ENCODE assay signal across 36 cellular contexts in the genomic region with DNA sequence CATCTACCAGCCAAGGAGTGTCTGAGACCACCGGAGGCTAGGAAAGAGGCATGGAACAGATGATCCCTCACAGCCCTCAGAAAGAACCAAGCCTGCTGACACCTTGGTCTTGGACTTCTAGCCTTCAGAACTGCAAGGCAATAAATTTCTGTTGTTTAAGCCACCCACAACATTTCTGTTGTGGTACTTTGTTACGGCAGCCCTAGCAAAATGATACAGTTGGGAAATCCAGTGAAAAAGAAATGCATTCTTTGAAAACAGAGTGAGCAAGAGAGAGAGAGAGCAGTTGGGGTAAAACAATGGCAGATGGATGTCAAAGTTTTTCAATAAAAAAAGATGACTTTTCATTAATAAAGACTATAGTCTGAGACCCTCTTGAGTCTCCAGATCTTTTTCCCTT.
DNase-seq lines count a peak whose midpoint lies in the region; ATAC-seq, FAIRE-seq and TF ChIP-seq lines count a peak whose summit lies in the region.
"Had no signal": no experiment of that assay in that cellular context is flagged by ENCODE, and none has a peak within 500 bp of the region (broad histone marks: within the 10 kb centered on the region; RNA-seq: fewer than 3 reads in every experiment).

No MANE protein-coding gene starts in this region.

- TF ChIP-seq POLR2A in uterus (IDR thresholded peaks at IDR 0.05) (no peak), ovary (IDR thresholded peaks at IDR 0.05) (no peak)

- TF ChIP-seq CTCF in keratinocyte (optimal IDR thresholded peaks at IDR 0.05 in 1 of 3, IDR thresholded peaks at IDR 0.05 in 1 of 3, conservative IDR thresholded peaks at IDR 0.05 in 1 of 3; ENCODE audit: extremely low read depth in 1 of 3, insufficient read depth in 2 of 3, low read length in 3 of 3) (no peak), uterus (IDR thresholded peaks at IDR 0.05) (no peak), ovary (IDR thresholded peaks at IDR 0.05) (no peak)

- H4K20me1 ChIP-seq in keratinocyte (ENCODE audit: control insufficient read depth, extremely low read depth, insufficient read depth, low read length), result no peaks in the 10 kb centered on the region

- H2AFZ ChIP-seq in keratinocyte (ENCODE audit: control insufficient read depth, low read length), result no peak overlapping the region

- no peaks in the 10 kb centered on the region for H3K9me3 ChIP-seq in keratinocyte (ENCODE audit: control insufficient read depth, low read depth, low read length)
- H3K9me3 ChIP-seq in uterus, result no peaks in the 10 kb centered on the region
- H3K9me3 ChIP-seq in ovary, result no peaks in the 10 kb centered on the region
- H3K9me3 ChIP-seq: left lung, right lobe of liver had no signal

- H3K4me3 ChIP-seq in keratinocyte (ENCODE audit: control insufficient read depth in 2 of 3, extremely low read depth in 1 of 3, insufficient read depth in 2 of 3, low read depth in 1 of 3, low read length in 3 of 3), result no peak overlapping the region
- H3K4me3 ChIP-seq in uterus, result no peak overlapping the region
- no peak overlapping the region for H3K4me3 ChIP-seq in ovary
- H3K4me3 ChIP-seq: coronary artery, left lung, MG63, right lobe of liver, SK-N-MC had no signal

- no peak for FAIRE-seq in keratinocyte (lab: Jason Lieb, UNC)
- FAIRE-seq: G401.6, islet of Langerhans, TTC549 had no signal

- ATAC-seq in HG03045 (IDR thresholded peaks at IDR 0.05; ENCODE audit: unreplicated experiment), result no peak
- ATAC-seq: right lobe of liver, T-helper 17 cell had no signal

- dilution Hi-C loops in keratinocyte (cut with MboI; ENCODE audit: extremely low pct_ligation_motif_present, low sequenced_read_pairs), result no loop called here

- DNase-seq in activated naive CD4-positive, alpha-beta T cell treated with anti-CD3 and anti-CD28 coated beads, Interleukin-2, amount 50 U/mL, for 16 hours, result no peak
- no peak for DNase-seq in activated T-helper 2 cell treated with anti-CD3 and anti-CD28 coated beads, Interferon-gamma antibody, Interleukin-2, Interleukin-4, amounts not matched to agents 10 μg/mL and 5 μg/mL and 100 μg/mL, durations not matched to agents 14 hours and 24 hours and 36 hours (ENCODE audit: low spot score)
- DNase-seq in keratinocyte (ENCODE audit: low read depth, low spot score), result no peak
- no peak for DNase-seq in uterus
- DNase-seq in ovary, result no peak
- no peak for DNase-seq in RPMI8226
- DNase-seq: activated CD4-positive, alpha-beta T cell treated with anti-CD3 and anti-CD28 coated beads, Interleukin-2, amount 50 U/mL, for 1 hour; activated CD4-positive, CD25-positive, alpha-beta regulatory T cell; activated naive CD4-positive, alpha-beta T cell treated with Interleukin-2 at 50 U/mL for 16 hours; activated T-cell treated with anti-CD3 and anti-CD28 coated beads, Interleukin-2, amount 50 U/mL, for 72 hours; AML-193; Calu3; CD4-positive, CD25-positive, alpha-beta regulatory T cell; DMS79; effector CD8-positive, alpha-beta T cell; glutamatergic neuron; GOT3; KBM-7; left lung; mesendoderm; NCI-H1105; NCI-H187; NCI-H2171; right lobe of liver; stimulated activated CD4-positive, alpha-beta T cell treated with anti-CD3 and anti-CD28 coated beads, Interleukin-4, amount 100 ng/mL, for 1 hour; substantia nigra; T-helper 17 cell had no signal

- no peaks in the 10 kb centered on the region for H3K27me3 ChIP-seq in keratinocyte (ENCODE audit: control insufficient read depth, extremely low read depth, insufficient read depth, low read length)
- no peaks in the 10 kb centered on the region for H3K27me3 ChIP-seq in uterus
- no peaks in the 10 kb centered on the region for H3K27me3 ChIP-seq in ovary
- H3K27me3 ChIP-seq: left lung, MG63, right lobe of liver had no signal

- 80 to 94% (median 90%) methylated on average over 2 of the region's 2 CpGs for WGBS in ovary, 3 donors

- H3K4me1 ChIP-seq in keratinocyte (ENCODE audit: control insufficient read depth, extremely low read depth, insufficient read depth, low read length) (peaks cover 19% of the 10 kb centered on the region), uterus (peaks cover 0 to 6% of the 10 kb centered on the region in 2 donors), ovary (ENCODE audit: insufficient read depth) (no peaks in the 10 kb centered on the region)
- H3K4me1 ChIP-seq: left lung, right lobe of liver had no signal

- no peak overlapping the region for H3K4me2 ChIP-seq in keratinocyte (ENCODE audit: control insufficient read depth, extremely low read depth, insufficient read depth, low read depth, low read length)

- peaks cover 25% of the 10 kb centered on the region for H3K4me1 Mint-ChIP-seq in activated naive CD4-positive, alpha-beta T cell treated with anti-CD3 and anti-CD28 coated beads, Interleukin-2, amount 50 U/mL, for 24 hours
- peaks cover 19% of the 10 kb centered on the region for H3K4me1 Mint-ChIP-seq in activated T-helper 2 cell treated with anti-CD3 and anti-CD28 coated beads, Interferon-gamma antibody, Interleukin-2, Interleukin-4, amounts not matched to agents 10 μg/mL and 5 μg/mL and 100 μg/mL, durations not matched to agents 14 hours and 24 hours and 36 hours (ENCODE audit: low read depth)
- H3K4me1 Mint-ChIP-seq: T-helper 17 cell had no signal

- H3K36me3 ChIP-seq in keratinocyte (ENCODE audit: control insufficient read depth in 2 of 2, extremely low read depth in 1 of 2, insufficient read depth in 2 of 2, low read length in 2 of 2) (no peaks in the 10 kb centered on the region), uterus (no peaks in the 10 kb centered on the region), ovary (no peaks in the 10 kb centered on the region)
- H3K36me3 ChIP-seq: left lung, MG63, right lobe of liver had no signal

- H3K27ac ChIP-seq in keratinocyte (ENCODE audit: control insufficient read depth, insufficient read depth, low read length) (peak overlapping the region; percentile 10), uterus (peak overlapping the region; percentile 36 to 74), ovary (no peak overlapping the region)
- H3K27ac ChIP-seq: coronary artery, left lung, right lobe of liver, SK-N-MC had no signal

- H3K36me3 Mint-ChIP-seq in activated naive CD4-positive, alpha-beta T cell treated with anti-CD3 and anti-CD28 coated beads, Interleukin-2, amount 50 U/mL, for 24 hours, result peaks cover 4% of the 10 kb centered on the region
- no peaks in the 10 kb centered on the region for H3K36me3 Mint-ChIP-seq in activated T-helper 2 cell treated with anti-CD3 and anti-CD28 coated beads, Interferon-gamma antibody, Interleukin-2, Interleukin-4, amounts not matched to agents 10 μg/mL and 5 μg/mL and 100 μg/mL, durations not matched to agents 14 hours and 24 hours and 36 hours (ENCODE audit: low read depth)
- H3K36me3 Mint-ChIP-seq: CD4-positive, CD25-positive, alpha-beta regulatory T cell; type B pancreatic cell had no signal

- no peaks in the 10 kb centered on the region for H3K9me1 ChIP-seq in keratinocyte (ENCODE audit: control insufficient read depth, extremely low read depth, insufficient read depth, low read length)

- H3K9me3 Mint-ChIP-seq in activated naive CD4-positive, alpha-beta T cell treated with anti-CD3 and anti-CD28 coated beads, Interleukin-2, amount 50 U/mL, for 24 hours, result no peaks in the 10 kb centered on the region
- H3K9me3 Mint-ChIP-seq in activated T-helper 2 cell treated with anti-CD3 and anti-CD28 coated beads, Interferon-gamma antibody, Interleukin-2, Interleukin-4, amounts not matched to agents 10 μg/mL and 5 μg/mL and 100 μg/mL, durations not matched to agents 14 hours and 24 hours and 36 hours, result peaks cover 12% of the 10 kb centered on the region
- H3K9me3 Mint-ChIP-seq: type B pancreatic cell had no signal

- peak overlapping the region; percentile 76 for H3K27ac Mint-ChIP-seq in activated naive CD4-positive, alpha-beta T cell treated with anti-CD3 and anti-CD28 coated beads, Interleukin-2, amount 50 U/mL, for 24 hours
- peak overlapping the region; percentile 81 for H3K27ac Mint-ChIP-seq in activated T-helper 2 cell treated with anti-CD3 and anti-CD28 coated beads, Interferon-gamma antibody, Interleukin-2, Interleukin-4, amounts not matched to agents 10 μg/mL and 5 μg/mL and 100 μg/mL, durations not matched to agents 14 hours and 24 hours and 36 hours
- H3K27ac Mint-ChIP-seq: activated T-cell treated with anti-CD3 and anti-CD28 coated beads, Interleukin-2, amount 50 U/mL, for 72 hours; CD4-positive, CD25-positive, alpha-beta regulatory T cell; T-helper 17 cell; type B pancreatic cell had no signal

- H3K4me3 Mint-ChIP-seq in activated naive CD4-positive, alpha-beta T cell treated with anti-CD3 and anti-CD28 coated beads, Interleukin-2, amount 50 U/mL, for 24 hours, result peak overlapping the region; percentile 50
- H3K4me3 Mint-ChIP-seq in activated T-helper 2 cell treated with anti-CD3 and anti-CD28 coated beads, Interferon-gamma antibody, Interleukin-2, Interleukin-4, amounts not matched to agents 10 μg/mL and 5 μg/mL and 100 μg/mL, durations not matched to agents 14 hours and 24 hours and 36 hours (ENCODE audit: low read depth), result no peak overlapping the region
- H3K4me3 Mint-ChIP-seq: activated T-cell treated with anti-CD3 and anti-CD28 coated beads, Interleukin-2, amount 50 U/mL, for 72 hours; CD4-positive, CD25-positive, alpha-beta regulatory T cell; T-helper 17 cell; type B pancreatic cell had no signal

- no peak for TF ChIP-seq EP300 in ovary (IDR thresholded peaks at IDR 0.05)

- no peaks in the 10 kb centered on the region for H3K27me3 Mint-ChIP-seq in activated naive CD4-positive, alpha-beta T cell treated with anti-CD3 and anti-CD28 coated beads, Interleukin-2, amount 50 U/mL, for 24 hours
- H3K27me3 Mint-ChIP-seq in activated T-helper 2 cell treated with anti-CD3 and anti-CD28 coated beads, Interferon-gamma antibody, Interleukin-2, Interleukin-4, amounts not matched to agents 10 μg/mL and 5 μg/mL and 100 μg/mL, durations not matched to agents 14 hours and 24 hours and 36 hours (ENCODE audit: low read depth), result no peaks in the 10 kb centered on the region
- H3K27me3 Mint-ChIP-seq: CD4-positive, CD25-positive, alpha-beta regulatory T cell; type B pancreatic cell had no signal

- no peaks in the 10 kb centered on the region for H3K79me2 ChIP-seq in keratinocyte (ENCODE audit: control insufficient read depth, insufficient read depth, low read length)

- intact Hi-C loops in activated T-helper 2 cell treated with anti-CD3 and anti-CD28 coated beads, Interferon-gamma antibody, Interleukin-2, Interleukin-4, amounts not matched to agents 10 μg/mL and 5 μg/mL and 100 μg/mL, durations not matched to agents 14 hours and 24 hours and 36 hours (cut with micrococcal nuclease), result loop anchor here (2.0 kb wide), 2 partner anchors 16 kb away; no protein-coding TSS in a partner anchor
- intact Hi-C loops in uterus (cut with DNase I; ENCODE audit: low total_unique reads) (no loop called here), ovary (cut with DNase I) (no loop called here)

- no peak overlapping the region for H3K9ac ChIP-seq in keratinocyte (ENCODE audit: control insufficient read depth, extremely low read depth, insufficient read depth, low read length)

Comparison
In these comparisons a context has a peak if more than half of its experiments do, and no peak if none do; other contexts are left out.
1. H3K27ac ChIP-seq: peak in keratinocyte (single experiment) and uterus (2 of 2); none in ovary (0 of 2).